ENCODE assay signal across 20 cellular contexts in genomic region chr12:1807107-1807478, GRCh38. TPM values are rescaled to one million over a fixed set of nuclear protein-coding genes. Genes with fewer than 3 reads are reported as not detected.
DNase-seq lines count a peak whose midpoint lies in the region; ATAC-seq and TF ChIP-seq lines count a peak whose summit lies in the region.
"Had no signal": no experiment of that assay in that cellular context is flagged by ENCODE, and none has a peak within 500 bp of the region (broad histone marks: within the 10 kb centered on the region; RNA-seq: fewer than 3 reads in every experiment).

No MANE protein-coding gene starts in this region.

- H3F3A ChIP-seq in Loucy (ENCODE audit: low read depth) (no peaks in the 10 kb centered on the region), MM.1S (ENCODE audit: insufficient read depth, low read length) (no peaks in the 10 kb centered on the region)

- DNase-seq in activated CD4-positive, alpha-beta T cell treated with anti-CD3 and anti-CD28 coated beads, Interleukin-2, amount 10 ng/mL, durations not matched to agents 24 days and 14 days: no peak
- DNase-seq in activated CD4-positive, alpha-beta T cell treated with anti-CD3 and anti-CD28 coated beads, Interleukin-2, amount 50 U/mL, for 1 hour: no peak
- peak; percentile 14 for DNase-seq in lower lobe of right lung
- DNase-seq in MCF 10A (ENCODE audit: unreplicated experiment): no peak
- DNase-seq in MM.1S: no peak
- no peak for DNase-seq in osteocyte (ENCODE audit: extremely low spot score, unreplicated experiment)
- DNase-seq: DMS79, HCEC 1CT, NCI-H1048, NCI-H1694 treated with DMSO at 0.1 percent for 48 hours, NCI-H226, NCI-H524 treated with DMSO at 0.1 percent for 48 hours had no signal

- no peaks in the 10 kb centered on the region for H3K27me3 Mint-ChIP-seq in activated CD4-positive, alpha-beta T cell treated with anti-CD3 and anti-CD28 coated beads, Interleukin-2, amount 10 ng/mL, durations not matched to agents 24 days and 14 days
- H3K27me3 Mint-ChIP-seq in stimulated activated memory B cell treated with anti-CD40 and anti-IgM and Interleukin-4, amounts not matched to agents 10 μg/mL and 1 μg/mL and 100 μg/mL, for 72 hours: peaks cover 19% of the 10 kb centered on the region
- H3K27me3 Mint-ChIP-seq in MCF 10A (ENCODE audit: insufficient read depth, unreplicated experiment): no peaks in the 10 kb centered on the region
- no peaks in the 10 kb centered on the region for H3K27me3 Mint-ChIP-seq in osteocyte (ENCODE audit: unreplicated experiment)
- H3K27me3 Mint-ChIP-seq: B cell had no signal

- H3K27ac ChIP-seq in lower lobe of right lung (no peak overlapping the region), MM.1S (ENCODE audit: low read length) (no peak overlapping the region)
- H3K27ac ChIP-seq: 22Rv1 had no signal

- intact Hi-C loops in activated CD4-positive, alpha-beta T cell treated with anti-CD3 and anti-CD28 coated beads, Interleukin-2, amount 10 ng/mL, durations not matched to agents 24 days and 14 days (cut with micrococcal nuclease): no loop called here
- intact Hi-C loops in lower lobe of right lung (cut with DNase I) (no loop called here), MCF 10A (cut with micrococcal nuclease) (no loop called here)

- H4K20me1 ChIP-seq in Loucy (ENCODE audit: insufficient read depth, low read length, poor library complexity, severe bottlenecking) (no peaks in the 10 kb centered on the region), MM.1S (ENCODE audit: insufficient read depth, low read length) (no peaks in the 10 kb centered on the region)

- H3K4me1 ChIP-seq in Loucy (ENCODE audit: insufficient read depth, low read length, poor library complexity, severe bottlenecking): peaks cover 49% of the 10 kb centered on the region
- peaks cover 4% of the 10 kb centered on the region for H3K4me1 ChIP-seq in lower lobe of right lung
- H3K4me1 ChIP-seq in MM.1S (ENCODE audit: low read length): peaks cover 5% of the 10 kb centered on the region

- POLR2A ChIA-PET in MCF 10A (lab: Yijun Ruan, JAX): no interaction called here

- no peaks in the 10 kb centered on the region for H3K9me3 ChIP-seq in Loucy (ENCODE audit: insufficient read depth, low read depth, low read length)
- H3K9me3 ChIP-seq in lower lobe of right lung: no peaks in the 10 kb centered on the region
- H3K9me3 ChIP-seq in MM.1S (replicated peaks; ENCODE audit: insufficient read depth, low read length): no peaks in the 10 kb centered on the region

- H3K9ac ChIP-seq in Loucy (ENCODE audit: low read depth, low read length, poor library complexity, severe bottlenecking) (no peak overlapping the region), MM.1S (ENCODE audit: low read length) (no peak overlapping the region)

- BruUV-seq in MCF 10A (replicated peaks; lab: Mats Ljungman, UMichigan): no TSS peak

- no peaks in the 10 kb centered on the region for H3K27me3 ChIP-seq in Loucy (ENCODE audit: insufficient read depth, low read length, poor library complexity, severe bottlenecking)
- H3K27me3 ChIP-seq in lower lobe of right lung (ENCODE audit: low read depth): no peaks in the 10 kb centered on the region
- peaks cover 14% of the 10 kb centered on the region for H3K27me3 ChIP-seq in MM.1S (replicated peaks; ENCODE audit: insufficient read depth, low read length)

- H3K9me3 Mint-ChIP-seq in activated CD4-positive, alpha-beta T cell treated with anti-CD3 and anti-CD28 coated beads, Interleukin-2, amount 10 ng/mL, durations not matched to agents 24 days and 14 days: peaks cover 5% of the 10 kb centered on the region
- no peaks in the 10 kb centered on the region for H3K9me3 Mint-ChIP-seq in stimulated activated memory B cell treated with anti-CD40 and anti-IgM and Interleukin-4, amounts not matched to agents 10 μg/mL and 1 μg/mL and 100 μg/mL, for 72 hours
- peaks cover 7% of the 10 kb centered on the region for H3K9me3 Mint-ChIP-seq in MCF 10A (ENCODE audit: unreplicated experiment)
- H3K9me3 Mint-ChIP-seq in osteocyte (ENCODE audit: unreplicated experiment): no peaks in the 10 kb centered on the region
- H3K9me3 Mint-ChIP-seq: CD8-positive, alpha-beta memory T cell had no signal

- H3K4me3 ChIP-seq in Loucy (ENCODE audit: low read length, poor library complexity, severe bottlenecking) (no peak overlapping the region), lower lobe of right lung (no peak overlapping the region), MM.1S (ENCODE audit: low read length) (no peak overlapping the region)

- H3K4me2 ChIP-seq in Loucy (ENCODE audit: low read depth, low read length, poor library complexity, severe bottlenecking) (peak overlapping the region; percentile 28), MM.1S (ENCODE audit: low read depth, low read length) (no peak overlapping the region)

- no peaks in the 10 kb centered on the region for H3K36me3 ChIP-seq in Loucy (ENCODE audit: insufficient read depth, low read length)
- H3K36me3 ChIP-seq in lower lobe of right lung: no peaks in the 10 kb centered on the region
- H3K36me3 ChIP-seq in MM.1S (replicated peaks; ENCODE audit: insufficient read depth, low read length): no peaks in the 10 kb centered on the region

- H3K27ac Mint-ChIP-seq in activated CD4-positive, alpha-beta T cell treated with anti-CD3 and anti-CD28 coated beads, Interleukin-2, amount 10 ng/mL, durations not matched to agents 24 days and 14 days: peak overlapping the region; percentile 25
- H3K27ac Mint-ChIP-seq in stimulated activated memory B cell treated with anti-CD40 and anti-IgM and Interleukin-4, amounts not matched to agents 10 μg/mL and 1 μg/mL and 100 μg/mL, for 72 hours: peak overlapping the region; percentile 16
- H3K27ac Mint-ChIP-seq in MCF 10A (ENCODE audit: low read depth, unreplicated experiment) (no peak overlapping the region), osteocyte (ENCODE audit: unreplicated experiment) (no peak overlapping the region)
- H3K27ac Mint-ChIP-seq: B cell had no signal

- H3K4me1 Mint-ChIP-seq in activated CD4-positive, alpha-beta T cell treated with anti-CD3 and anti-CD28 coated beads, Interleukin-2, amount 10 ng/mL, durations not matched to agents 24 days and 14 days: peaks cover 6% of the 10 kb centered on the region
- peaks cover 12% of the 10 kb centered on the region for H3K4me1 Mint-ChIP-seq in stimulated activated memory B cell treated with anti-CD40 and anti-IgM and Interleukin-4, amounts not matched to agents 10 μg/mL and 1 μg/mL and 100 μg/mL, for 72 hours
- no peaks in the 10 kb centered on the region for H3K4me1 Mint-ChIP-seq in MCF 10A (ENCODE audit: insufficient read depth, unreplicated experiment)
- H3K4me1 Mint-ChIP-seq in osteocyte (ENCODE audit: unreplicated experiment): peaks cover 8% of the 10 kb centered on the region

- H2AFZ ChIP-seq in Loucy (ENCODE audit: low read length) (no peak overlapping the region), MM.1S (ENCODE audit: low read length) (no peak overlapping the region)

- no peak overlapping the region for H3K4me3 Mint-ChIP-seq in activated CD4-positive, alpha-beta T cell treated with anti-CD3 and anti-CD28 coated beads, Interleukin-2, amount 10 ng/mL, durations not matched to agents 24 days and 14 days
- H3K4me3 Mint-ChIP-seq in stimulated activated memory B cell treated with anti-CD40 and anti-IgM and Interleukin-4, amounts not matched to agents 10 μg/mL and 1 μg/mL and 100 μg/mL, for 72 hours: no peak overlapping the region
- H3K4me3 Mint-ChIP-seq in MCF 10A (ENCODE audit: unreplicated experiment) (no peak overlapping the region), osteocyte (ENCODE audit: unreplicated experiment) (no peak overlapping the region)
- H3K4me3 Mint-ChIP-seq: B cell; CD8-positive, alpha-beta memory T cell had no signal

- no peak for ATAC-seq in lower lobe of right lung
- ATAC-seq in stimulated activated memory B cell treated with anti-CD40 and anti-IgM and Interleukin-4, amounts not matched to agents 10 μg/mL and 1 μg/mL and 100 μg/mL, for 72 hours: no peak
- ATAC-seq: Panc1 had no signal

- no peak for TF ChIP-seq CTCF in Loucy (conservative IDR thresholded peaks at IDR 0.05; ENCODE audit: low read length)
- TF ChIP-seq CTCF in lower lobe of right lung (IDR thresholded peaks at IDR 0.05): no peak
- no peak for TF ChIP-seq CTCF in MCF 10A (IDR thresholded peaks at IDR 0.05; ENCODE audit: unreplicated experiment)
- no peak for TF ChIP-seq CTCF in MM.1S (IDR thresholded peaks at IDR 0.05; ENCODE audit: low read length)
- no peak for TF ChIP-seq CTCF in osteocyte (IDR thresholded peaks at IDR 0.05)

- H3K36me3 Mint-ChIP-seq in activated CD4-positive, alpha-beta T cell treated with anti-CD3 and anti-CD28 coated beads, Interleukin-2, amount 10 ng/mL, durations not matched to agents 24 days and 14 days (ENCODE audit: low read depth): no peaks in the 10 kb centered on the region
- H3K36me3 Mint-ChIP-seq in stimulated activated memory B cell treated with anti-CD40 and anti-IgM and Interleukin-4, amounts not matched to agents 10 μg/mL and 1 μg/mL and 100 μg/mL, for 72 hours: no peaks in the 10 kb centered on the region
- H3K36me3 Mint-ChIP-seq in MCF 10A (ENCODE audit: insufficient read depth, unreplicated experiment): no peaks in the 10 kb centered on the region
- no peaks in the 10 kb centered on the region for H3K36me3 Mint-ChIP-seq in osteocyte (ENCODE audit: unreplicated experiment)
- H3K36me3 Mint-ChIP-seq: CD8-positive, alpha-beta memory T cell had no signal

- CTCF ChIA-PET in MCF 10A (lab: Yijun Ruan, JAX): interaction anchor here (2.1 kb wide), 1 partner anchor 133 kb away, joined by 17 read pairs; no protein-coding TSS in a partner anchor

- H3K79me2 ChIP-seq in Loucy (ENCODE audit: insufficient read depth, low read length) (peaks cover 16% of the 10 kb centered on the region; the same call in 1 of the 2 replicates), MM.1S (ENCODE audit: low read length) (no peaks in the 10 kb centered on the region)

- H3K9me2 ChIP-seq in Loucy (replicated peaks; ENCODE audit: low read depth, low read length) (no peaks in the 10 kb centered on the region), MM.1S (replicated peaks; ENCODE audit: insufficient read depth, low read length) (no peaks in the 10 kb centered on the region)

RNA-seq across cellular contexts. Expression of gene LRTM2, which starts 13.3 kb away (rescaled TPM):
- 0.05 and 0.16 TPM in 2 replicates for total RNA-seq in activated CD4-positive, alpha-beta T cell treated with anti-CD3 and anti-CD28 coated beads, Interleukin-2, amount 10 ng/mL, durations not matched to agents 24 days and 14 days
- not detected for total RNA-seq in lower lobe of right lung
- total RNA-seq in MCF 10A (2022): not detected in 2 replicates
- total RNA-seq in osteocyte: not detected in 2 replicates
- total RNA-seq: B cell, LHCN-M2, Right ventricle myocardium superior had no signal

Comparison
In these comparisons a context has a peak if more than half of its experiments do, and no peak if none do; other contexts are left out.
1. H3K27ac Mint-ChIP-seq: peak in activated CD4-positive, alpha-beta T cell treated with anti-CD3 and anti-CD28 coated beads, Interleukin-2, amount 10 ng/mL, durations not matched to agents 24 days and 14 days (single experiment) and stimulated activated memory B cell treated with anti-CD40 and anti-IgM and Interleukin-4, amounts not matched to agents 10 μg/mL and 1 μg/mL and 100 μg/mL, for 72 hours (single experiment); none in MCF 10A (single experiment) and osteocyte (single experiment).